ENCODE assay signal across 35 cellular contexts in genomic region chr4:20904966-20905365, GRCh38.
"Had no signal": no experiment of that assay in that cellular context is flagged by ENCODE, and none has a peak within 500 bp of the region (broad histone marks: within the 10 kb centered on the region; RNA-seq: fewer than 3 reads in every experiment).

No MANE protein-coding gene starts in this region.

- H3K4me3 ChIP-seq: MG63 had no signal

- DNase-seq: Karpas-422, Kasumi-1, KG1, MG63, MV-4-11, NCI-H1048, NCI-H1092, NCI-H1092 treated with DMSO at 0.1 percent for 48 hours, NCI-H1105, NCI-H1105 treated with DMSO at 0.1 percent for 48 hours, NCI-H1417, NCI-H1417 treated with DMSO at 0.1 percent for 48 hours, NCI-H1436, NCI-H1436 treated with DMSO at 0.1 percent for 48 hours, NCI-H146, NCI-H1694, NCI-H1694 treated with DMSO at 0.1 percent for 48 hours, NCI-H187, NCI-H187 treated with DMSO at 0.1 percent for 48 hours, NCI-H1930, NCI-H2029, NCI-H2029 treated with DMSO at 0.1 percent for 48 hours, NCI-H2081, NCI-H2081 treated with DMSO at 0.1 percent for 48 hours, NCI-H2107, NCI-H2171, NCI-H2171 treated with DMSO at 0.1 percent for 48 hours, NCI-H2227 treated with DMSO at 0.1 percent for 48 hours, NCI-H226, NCI-H345, NCI-H446, NCI-H446 treated with DMSO at 0.1 percent for 48 hours, NCI-H510A, NCI-H510A treated with DMSO at 0.1 percent for 48 hours, NCI-H524 had no signal

- H3K9me3 ChIP-seq: MG63 had no signal

- H3K36me3 ChIP-seq: MG63 had no signal

- H3K27me3 ChIP-seq: MG63 had no signal
